ENCODE assay signal across 1 cellular context in the genomic region with DNA sequence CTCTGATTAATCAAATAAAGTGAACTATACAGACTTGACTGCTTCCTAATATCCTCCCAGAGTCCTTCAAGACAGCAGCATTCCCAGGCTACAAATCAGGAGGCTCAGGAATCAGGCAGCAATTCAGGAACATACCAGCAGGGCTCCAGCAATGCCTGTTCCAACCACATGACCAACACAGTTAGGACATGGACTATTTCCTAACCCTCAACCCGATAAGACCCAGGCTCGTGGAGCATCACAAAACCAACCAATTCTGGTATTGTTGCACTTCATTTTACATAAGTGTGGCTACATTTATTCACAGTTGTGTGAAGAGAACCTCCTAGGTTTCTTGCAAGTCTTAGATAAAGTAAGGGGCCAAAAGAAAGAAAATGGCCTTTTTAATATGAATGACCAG.
TF ChIP-seq lines count a peak whose summit lies in the region.

No MANE protein-coding gene starts in this region.

TF ChIP-seq in H1, 55 proteins besides CTCF, POLR2A, EP300 and RAD21:
- TF ChIP-seq, protein P1, sequence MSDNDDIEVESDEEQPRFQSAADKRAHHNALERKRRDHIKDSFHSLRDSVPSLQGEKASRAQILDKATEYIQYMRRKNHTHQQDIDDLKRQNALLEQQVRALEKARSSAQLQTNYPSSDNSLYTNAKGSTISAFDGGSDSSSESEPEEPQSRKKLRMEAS (IDR thresholded peaks at IDR 0.05) = peak; percentile 76
- TF ChIP-seq PHF8 (conservative IDR thresholded peaks at IDR 0.05; ENCODE audit: low read depth, low read length) (no peak), BCL11A (IDR thresholded peaks at IDR 0.05; ENCODE audit: low read depth in 2 of 2, low read length in 2 of 2) (no peak), POLR2AphosphoS5 (IDR thresholded peaks at IDR 0.05; ENCODE audit: low read depth, low read length) (peak; percentile 48), RBBP5 (IDR thresholded peaks at IDR 0.05; ENCODE audit: borderline replicate concordance, low read depth, low read length) (no peak), TAF1 (IDR thresholded peaks at IDR 0.05; ENCODE audit: low read depth, low read length) (no peak), EGR1 (IDR thresholded peaks at IDR 0.05; ENCODE audit: borderline replicate concordance, low read depth, low read length) (no peak), BRCA1 (IDR thresholded peaks at IDR 0.05; ENCODE audit: low read depth, low read length) (no peak), TEAD4 (IDR thresholded peaks at IDR 0.05; ENCODE audit: low read depth, low read length) (peak; percentile 82), HDAC2 (IDR thresholded peaks at IDR 0.05; ENCODE audit: borderline replicate concordance in 1 of 2, low read depth in 2 of 2, low read length in 2 of 2) (no peak), ATF2 (IDR thresholded peaks at IDR 0.05; ENCODE audit: low read length) (no peak)
- TF ChIP-seq, protein P2, sequence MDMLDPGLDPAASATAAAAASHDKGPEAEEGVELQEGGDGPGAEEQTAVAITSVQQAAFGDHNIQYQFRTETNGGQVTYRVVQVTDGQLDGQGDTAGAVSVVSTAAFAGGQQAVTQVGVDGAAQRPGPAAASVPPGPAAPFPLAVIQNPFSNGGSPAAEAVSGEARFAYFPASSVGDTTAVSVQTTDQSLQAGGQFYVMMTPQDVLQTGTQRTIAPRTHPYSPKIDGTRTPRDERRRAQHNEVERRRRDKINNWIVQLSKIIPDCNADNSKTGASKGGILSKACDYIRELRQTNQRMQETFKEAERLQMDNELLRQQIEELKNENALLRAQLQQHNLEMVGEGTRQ (IDR thresholded peaks at IDR 0.05; ENCODE audit: low read length) = peak; percentile 62
